19 cellular contexts compared by ENCODE assay signal in genomic region chr4:113773014-113773413, GRCh38. TPM values are rescaled to one million over a fixed set of nuclear protein-coding genes. Genes with fewer than 3 reads are reported as not detected.
DNase-seq lines count a peak whose midpoint lies in the region; ATAC-seq lines count a peak whose summit lies in the region.
"Had no signal": no experiment of that assay in that cellular context is flagged by ENCODE, and none has a peak within 500 bp of the region (broad histone marks: within the 10 kb centered on the region; RNA-seq: fewer than 3 reads in every experiment).

No MANE protein-coding gene starts in this region.

- peak in 1 of 5 donors; percentile 20 for DNase-seq in CD8-positive, alpha-beta memory T cell
- peak; percentile 48 for DNase-seq in activated CD8-positive, alpha-beta T cell treated with anti-CD3 and anti-CD28 coated beads, Interleukin-2, amount 10 ng/mL, durations not matched to agents 7 days and 5 days
- peak in 6 of 10 donors; percentile 9 to 27 (median 16) for DNase-seq in naive thymus-derived CD8-positive, alpha-beta T cell
- DNase-seq in pons (ENCODE audit: low spot score), result no peak
- DNase-seq: activated CD4-positive, alpha-beta memory T cell treated with anti-CD3 and anti-CD28 coated beads, Interleukin-2, amount 10 ng/mL, durations not matched to agents 7 days and 5 days; cerebellar nuclear complex; HCEC 1CT; left cardiac atrium; mesendoderm; NCI-H1417; NCI-H510A; sigmoid colon had no signal

- H4K20me1 ChIP-seq in BLaER1 treated with 17β-estradiol and CSF1 and Interleukin-3, amounts not matched to agents 10 nM and 100 nM, result no peaks in the 10 kb centered on the region

- H3K4me2 ChIP-seq in BLaER1 treated with 17β-estradiol and CSF1 and Interleukin-3, amounts not matched to agents 10 nM and 100 nM, result peak overlapping the region; percentile 14 to 54 (median 35); a peak in 16 of 22 replicates

- peaks cover 0 to 10% (median 5%) of the 10 kb centered on the region in 10 experiments; a peak in 8 of 20 replicates for H3K4me1 ChIP-seq in BLaER1 treated with 17β-estradiol and CSF1 and Interleukin-3, amounts not matched to agents 10 nM and 100 nM
- H3K4me1 ChIP-seq in CD8-positive, alpha-beta memory T cell (ENCODE audit: insufficient read depth, low read length), result peaks cover 7% of the 10 kb centered on the region
- H3K4me1 ChIP-seq: sigmoid colon, tibial nerve had no signal

- H3K4me3 ChIP-seq in BLaER1 treated with 17β-estradiol and CSF1 and Interleukin-3, amounts not matched to agents 10 nM and 100 nM, result no peak overlapping the region
- H3K4me3 ChIP-seq in CD8-positive, alpha-beta memory T cell (ENCODE audit: low read length), result no peak overlapping the region
- H3K4me3 ChIP-seq: sigmoid colon, tibial nerve had no signal

- no peak overlapping the region for H3K9ac ChIP-seq in BLaER1 treated with 17β-estradiol and CSF1 and Interleukin-3, amounts not matched to agents 10 nM and 100 nM

- H3K27me3 ChIP-seq in BLaER1 treated with 17β-estradiol and CSF1 and Interleukin-3, amounts not matched to agents 10 nM and 100 nM, result no peaks in the 10 kb centered on the region
- H3K27me3 ChIP-seq in CD8-positive, alpha-beta memory T cell (ENCODE audit: insufficient read depth, low read length, poor library complexity, severe bottlenecking), result no peaks in the 10 kb centered on the region
- H3K27me3 ChIP-seq: sigmoid colon, tibial nerve had no signal

- POLR2A ChIA-PET in CD8-positive, alpha-beta memory T cell (lab: Charles Lee), result interaction anchor here (0.7 to 1.1 kb wide), 2 partner anchors 11 to 12 kb away, joined by 3 to 4 read pairs; no protein-coding TSS in a partner anchor
- POLR2A ChIA-PET in activated CD8-positive, alpha-beta T cell treated with anti-CD3 and anti-CD28 coated beads, Interleukin-2, amount 10 ng/mL, durations not matched to agents 7 days and 5 days (lab: Charles Lee), result interaction anchor here (0.7 to 1.7 kb wide), 2 partner anchors 10 to 125 kb away, joined by 3 to 7 read pairs; no protein-coding TSS in a partner anchor
- POLR2A ChIA-PET in naive thymus-derived CD8-positive, alpha-beta T cell (lab: Charles Lee), result interaction anchor here (0.8 to 2.1 kb wide), 2 partner anchors 10 to 12 kb away, joined by 4 to 7 read pairs; no protein-coding TSS in a partner anchor

- peaks cover 6 to 23% (median 13%) of the 10 kb centered on the region in 11 experiments; a peak in 17 of 22 replicates for H3K9me3 ChIP-seq in BLaER1 treated with 17β-estradiol and CSF1 and Interleukin-3, amounts not matched to agents 10 nM and 100 nM (replicated peaks in 1 of 11)
- H3K9me3 ChIP-seq in CD8-positive, alpha-beta memory T cell (ENCODE audit: low read length), result no peaks in the 10 kb centered on the region
- H3K9me3 ChIP-seq: sigmoid colon, tibial nerve had no signal

- no peaks in the 10 kb centered on the region for H3K36me3 ChIP-seq in BLaER1 treated with 17β-estradiol and CSF1 and Interleukin-3, amounts not matched to agents 10 nM and 100 nM
- H3K36me3 ChIP-seq in CD8-positive, alpha-beta memory T cell (ENCODE audit: insufficient read depth, low read length), result no peaks in the 10 kb centered on the region
- H3K36me3 ChIP-seq: sigmoid colon, tibial nerve had no signal

- H3K27me3 Mint-ChIP-seq in CD8-positive, alpha-beta memory T cell, result no peaks in the 10 kb centered on the region
- no peaks in the 10 kb centered on the region for H3K27me3 Mint-ChIP-seq in activated CD8-positive, alpha-beta T cell treated with anti-CD3 and anti-CD28 coated beads, Interleukin-2, amount 10 ng/mL, durations not matched to agents 7 days and 5 days (ENCODE audit: low read depth)
- peaks cover 0 to 2% (median 0%) of the 10 kb centered on the region in 5 donors for H3K27me3 Mint-ChIP-seq in naive thymus-derived CD8-positive, alpha-beta T cell
- H3K27me3 Mint-ChIP-seq: activated CD4-positive, alpha-beta memory T cell treated with anti-CD3 and anti-CD28 coated beads, Interleukin-2, amount 10 ng/mL, durations not matched to agents 7 days and 5 days had no signal

- peak overlapping the region in 4 of 8 donors; percentile 52 to 89 (median 84) for H3K27ac Mint-ChIP-seq in CD8-positive, alpha-beta memory T cell
- H3K27ac Mint-ChIP-seq in activated CD8-positive, alpha-beta T cell treated with anti-CD3 and anti-CD28 coated beads, Interleukin-2, amount 10 ng/mL, durations not matched to agents 7 days and 5 days, result peak overlapping the region; percentile 12
- H3K27ac Mint-ChIP-seq in naive thymus-derived CD8-positive, alpha-beta T cell, result peak overlapping the region in 7 of 10 donors; percentile 34 to 90 (median 74)
- H3K27ac Mint-ChIP-seq: activated CD4-positive, alpha-beta memory T cell treated with anti-CD3 and anti-CD28 coated beads, Interleukin-2, amount 10 ng/mL, durations not matched to agents 7 days and 5 days; nephron had no signal

- H3K4me1 Mint-ChIP-seq in CD8-positive, alpha-beta memory T cell, result peaks cover 8 to 11% (median 11%) of the 10 kb centered on the region in 3 donors
- H3K4me1 Mint-ChIP-seq in activated CD8-positive, alpha-beta T cell treated with anti-CD3 and anti-CD28 coated beads, Interleukin-2, amount 10 ng/mL, durations not matched to agents 7 days and 5 days (ENCODE audit: low read depth), result peaks cover 12% of the 10 kb centered on the region
- H3K4me1 Mint-ChIP-seq in naive thymus-derived CD8-positive, alpha-beta T cell, result peaks cover 2 to 19% (median 16%) of the 10 kb centered on the region in 4 donors
- H3K4me1 Mint-ChIP-seq: nephron had no signal

- peak overlapping the region; percentile 34 to 87 (median 48) for H3K4me3 Mint-ChIP-seq in CD8-positive, alpha-beta memory T cell
- no peak overlapping the region for H3K4me3 Mint-ChIP-seq in activated CD8-positive, alpha-beta T cell treated with anti-CD3 and anti-CD28 coated beads, Interleukin-2, amount 10 ng/mL, durations not matched to agents 7 days and 5 days
- peak overlapping the region; percentile 70 to 86 (median 82) for H3K4me3 Mint-ChIP-seq in naive thymus-derived CD8-positive, alpha-beta T cell
- H3K4me3 Mint-ChIP-seq: activated CD4-positive, alpha-beta memory T cell treated with anti-CD3 and anti-CD28 coated beads, Interleukin-2, amount 10 ng/mL, durations not matched to agents 7 days and 5 days; nephron had no signal

- no peaks in the 10 kb centered on the region for H3K36me3 Mint-ChIP-seq in CD8-positive, alpha-beta memory T cell
- H3K36me3 Mint-ChIP-seq in activated CD8-positive, alpha-beta T cell treated with anti-CD3 and anti-CD28 coated beads, Interleukin-2, amount 10 ng/mL, durations not matched to agents 7 days and 5 days (ENCODE audit: low read depth), result peaks cover 5% of the 10 kb centered on the region
- no peaks in the 10 kb centered on the region for H3K36me3 Mint-ChIP-seq in naive thymus-derived CD8-positive, alpha-beta T cell

- no peaks in the 10 kb centered on the region for H3K9me3 Mint-ChIP-seq in CD8-positive, alpha-beta memory T cell
- no peaks in the 10 kb centered on the region for H3K9me3 Mint-ChIP-seq in activated CD8-positive, alpha-beta T cell treated with anti-CD3 and anti-CD28 coated beads, Interleukin-2, amount 10 ng/mL, durations not matched to agents 7 days and 5 days (ENCODE audit: insufficient read depth)
- H3K9me3 Mint-ChIP-seq in naive thymus-derived CD8-positive, alpha-beta T cell, result no peaks in the 10 kb centered on the region
- H3K9me3 Mint-ChIP-seq: activated CD4-positive, alpha-beta memory T cell treated with anti-CD3 and anti-CD28 coated beads, Interleukin-2, amount 10 ng/mL, durations not matched to agents 7 days and 5 days; nephron had no signal

- peak; percentile 42 for ATAC-seq in activated CD8-positive, alpha-beta T cell treated with anti-CD3 and anti-CD28 coated beads, Interleukin-2, amount 10 ng/mL, durations not matched to agents 7 days and 5 days
- ATAC-seq in naive thymus-derived CD8-positive, alpha-beta T cell, result peak; percentile 32 to 66
- ATAC-seq in HG03196 (IDR thresholded peaks at IDR 0.05; ENCODE audit: unreplicated experiment) (no peak), HG03045 (IDR thresholded peaks at IDR 0.05; ENCODE audit: unreplicated experiment) (no peak)
- ATAC-seq: left cardiac atrium, Panc1 had no signal

- CTCF ChIA-PET in CD8-positive, alpha-beta memory T cell (lab: Charles Lee), result interaction anchor here (1.3 kb wide), 1 partner anchor 10 kb away, joined by 3 read pairs; no protein-coding TSS in a partner anchor
- CTCF ChIA-PET in activated CD8-positive, alpha-beta T cell treated with anti-CD3 and anti-CD28 coated beads, Interleukin-2, amount 10 ng/mL, durations not matched to agents 7 days and 5 days (lab: Charles Lee), result interaction anchor here (0.7 kb wide), 1 partner anchor 225 kb away, joined by 3 read pairs; no protein-coding TSS in a partner anchor

- no peak overlapping the region for H3K27ac ChIP-seq in BLaER1 treated with 17β-estradiol and CSF1 and Interleukin-3, amounts not matched to agents 10 nM and 100 nM
- H3K27ac ChIP-seq in CD8-positive, alpha-beta memory T cell (ENCODE audit: low read depth, low read length), result no peak overlapping the region
- H3K27ac ChIP-seq: sigmoid colon, tibial nerve, VCaP had no signal

RNA-seq across cellular contexts. Expression of gene CAMK2D, which starts 11.5 kb away (rescaled TPM):
- total RNA-seq in CD8-positive, alpha-beta memory T cell, result 10 to 100 TPM; 56.0 to 57.6 TPM
- 19.6 TPM for polyA plus RNA-seq in CD8-positive, alpha-beta memory T cell
- total RNA-seq in activated CD8-positive, alpha-beta T cell treated with anti-CD3 and anti-CD28 coated beads, Interleukin-2, amount 10 ng/mL, durations not matched to agents 7 days and 5 days, result 10 to 100 TPM; 30.7 to 31.1 TPM
- 10 to 100 TPM; 33.9 to 40.8 TPM for total RNA-seq in naive thymus-derived CD8-positive, alpha-beta T cell
- polyA plus RNA-seq in naive thymus-derived CD8-positive, alpha-beta T cell, result 10 to 100 TPM; 10.4 to 12.0 (median 11.4) TPM

Comparison
In these comparisons a context has a peak if more than half of its experiments do, and no peak if none do; other contexts are left out.
1. ATAC-seq: peak in activated CD8-positive, alpha-beta T cell treated with anti-CD3 and anti-CD28 coated beads, Interleukin-2, amount 10 ng/mL, durations not matched to agents 7 days and 5 days (single experiment) and naive thymus-derived CD8-positive, alpha-beta T cell (2 of 2); none in HG03196 (single experiment) and HG03045 (single experiment).